ENCODE assay signal across 8 cellular contexts in the genomic region with DNA sequence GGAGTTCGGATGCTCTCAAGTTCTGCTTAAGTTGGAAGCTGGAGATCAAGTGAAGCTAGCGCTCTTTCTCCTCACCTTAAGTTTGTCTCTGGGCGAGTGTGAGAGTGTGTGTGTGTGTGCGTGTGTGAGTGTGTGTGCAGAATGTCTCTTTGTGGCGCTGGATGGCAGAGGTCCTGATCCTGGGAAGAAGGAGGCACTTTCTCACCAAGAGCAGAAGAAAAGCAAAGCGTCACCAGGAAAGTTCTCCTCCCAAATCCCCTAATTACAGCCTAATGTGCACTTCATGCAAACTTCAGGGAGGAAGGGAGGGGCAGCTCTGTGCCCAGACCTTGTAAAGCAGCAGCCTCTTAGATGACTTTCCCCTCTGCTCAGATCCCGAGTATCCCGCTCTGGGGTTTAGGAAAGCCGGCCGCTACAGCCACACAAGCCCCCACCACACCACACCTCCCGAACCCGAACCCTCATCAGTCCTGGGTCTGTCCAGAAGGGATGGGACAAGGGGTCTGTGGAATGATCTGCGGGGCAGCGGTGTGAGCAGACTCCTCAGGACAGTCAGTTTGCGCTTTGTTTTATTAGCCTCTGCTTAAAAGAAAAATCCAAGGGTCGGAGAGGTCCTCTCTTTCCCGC. TPM values are rescaled to one million over a fixed set of nuclear protein-coding genes. Genes with fewer than 3 reads are reported as not detected.
DNase-seq lines count a peak whose midpoint lies in the region; TF ChIP-seq lines count a peak whose summit lies in the region.

Gene HAPLN1, minus strand, starts transcription at position 51 of the 627 bp plus-strand sequence. CDS start 47,332 bp downstream, outside the sequence.

- peaks cover 4% of the 10 kb centered on the region for H3K27me3 Mint-ChIP-seq in Caco-2 (ENCODE audit: insufficient read depth, unreplicated experiment)

- H2BK12ac ChIP-seq in trophoblast cell (ENCODE audit: low read length), result peak within 1 kb of the TSS; percentile 55

- H4K91ac ChIP-seq in trophoblast cell (ENCODE audit: low read depth, low read length), result peak within 1 kb of the TSS; percentile 62

- H2BK120ac ChIP-seq in trophoblast cell (ENCODE audit: insufficient read depth, low read length, poor library complexity), result peak within 1 kb of the TSS; percentile 74

- BruUV-seq in Caco-2 (replicated peaks; lab: Mats Ljungman, UMichigan), result no TSS peak

- peaks cover 24% of the 10 kb centered on the region for H3K4me1 Mint-ChIP-seq in Caco-2 (ENCODE audit: low read depth, unreplicated experiment)

- H3K79me2 ChIP-seq in trophoblast cell (ENCODE audit: control insufficient read depth, insufficient read depth, low read length, poor library complexity), result peaks cover 4% of the 10 kb centered on the region

- no peaks in the 10 kb centered on the region for H3K36me3 ChIP-seq in Caco-2 (ENCODE audit: control insufficient read depth, insufficient read depth, low read length)
- no peaks in the 10 kb centered on the region for H3K36me3 ChIP-seq in SJSA1
- no peaks in the 10 kb centered on the region for H3K36me3 ChIP-seq in trophoblast cell (ENCODE audit: control insufficient read depth in 1 of 2, insufficient read depth in 2 of 2, low read length in 2 of 2)

- H4K8ac ChIP-seq in trophoblast cell (ENCODE audit: low read depth, low read length), result peak within 1 kb of the TSS; percentile 66

- peak within 1 kb of the TSS; percentile 38 for H2BK5ac ChIP-seq in trophoblast cell (ENCODE audit: low read depth, low read length, poor library complexity)

- TF ChIP-seq CTCF in Caco-2 (IDR thresholded peaks at IDR 0.05; ENCODE audit: insufficient read depth in 1 of 2, low read depth in 1 of 2, low read length in 1 of 2, severe bottlenecking in 1 of 2, unreplicated experiment in 1 of 2) (no peak), fibroblast of the aortic adventitia (IDR thresholded peaks at IDR 0.05; ENCODE audit: insufficient read depth, low read length) (no peak)

- H3K27ac Mint-ChIP-seq in Caco-2 (ENCODE audit: unreplicated experiment), result no peak within 1 kb of the TSS

- no peaks in the 10 kb centered on the region for H3K9me3 Mint-ChIP-seq in Caco-2 (ENCODE audit: unreplicated experiment)

- H3K23ac ChIP-seq in trophoblast cell (ENCODE audit: low read length), result no peak within 1 kb of the TSS

- no peak for DNase-seq in Caco-2
- DNase-seq in SJSA1 (ENCODE audit: low read depth in 1 of 2, low spot score in 2 of 2), result peak in 1 of 2 experiments; percentile 63
- no peak for DNase-seq in fibroblast of the aortic adventitia (ENCODE audit: low read depth)
- DNase-seq in trophoblast cell, result no peak
- DNase-seq in NCI-H187 (lab: John Stamatoyannopoulos, UW), result no peak
- no peak for DNase-seq in anterior cingulate cortex (lab: John Stamatoyannopoulos, UW)
- DNase-seq in H4 (ENCODE audit: low spot score), result no peak
- no peak for DNase-seq in NCI-H526 treated with DMSO at 0.1 percent for 48 hours (lab: John Stamatoyannopoulos, UW)

- H3K27me3 ChIP-seq in Caco-2 (replicated peaks; ENCODE audit: control insufficient read depth, insufficient read depth, low read length), result no peaks in the 10 kb centered on the region; the same call in none of the 2 replicates
- H3K27me3 ChIP-seq in SJSA1 (replicated peaks), result no peaks in the 10 kb centered on the region
- no peaks in the 10 kb centered on the region for H3K27me3 ChIP-seq in trophoblast cell (ENCODE audit: insufficient read depth, low read length)

- POLR2A ChIA-PET in Caco-2 (lab: Charles Lee), result no interaction called here

- H3K14ac ChIP-seq in trophoblast cell (ENCODE audit: low read length), result peak within 1 kb of the TSS; percentile 75

- H2AK5ac ChIP-seq in trophoblast cell (ENCODE audit: low read length), result no peak within 1 kb of the TSS

- H3K79me1 ChIP-seq in trophoblast cell (ENCODE audit: low read length), result peaks cover 18% of the 10 kb centered on the region

- H3K4ac ChIP-seq in trophoblast cell (ENCODE audit: low read depth, low read length), result peak within 1 kb of the TSS; percentile 0

- peak within 1 kb of the TSS; percentile 30 for H3K9ac ChIP-seq in trophoblast cell (ENCODE audit: low read length)

- peak within 1 kb of the TSS; percentile 76 for H3K27ac ChIP-seq in SJSA1
- H3K27ac ChIP-seq in trophoblast cell (ENCODE audit: low read depth, low read length), result peak within 1 kb of the TSS; percentile 62

- peak within 1 kb of the TSS; percentile 90 for H3K4me2 ChIP-seq in trophoblast cell (ENCODE audit: low read length)

- peak within 1 kb of the TSS; percentile 82 for H3K18ac ChIP-seq in trophoblast cell (ENCODE audit: low read length)

- no peaks in the 10 kb centered on the region for H3K36me3 Mint-ChIP-seq in Caco-2 (ENCODE audit: insufficient read depth, unreplicated experiment)

- no CpG with 5 or more reads among the region's 17 CpGs for WGBS in trophoblast cell (ENCODE audit: extremely low coverage, insufficient coverage, insufficient read length)

- H3K9me3 ChIP-seq in Caco-2 (no peaks in the 10 kb centered on the region), SJSA1 (replicated peaks) (no peaks in the 10 kb centered on the region), trophoblast cell (ENCODE audit: insufficient read depth, low read depth, low read length) (no peaks in the 10 kb centered on the region)

- H4K12ac ChIP-seq in trophoblast cell (ENCODE audit: low read depth, low read length), result peak within 1 kb of the TSS; percentile 21

- peak within 1 kb of the TSS; percentile 95 for H3K4me3 Mint-ChIP-seq in Caco-2 (ENCODE audit: unreplicated experiment)

- peaks cover 22% of the 10 kb centered on the region for H3K4me1 ChIP-seq in Caco-2
- H3K4me1 ChIP-seq in SJSA1 (replicated peaks), result peaks cover 23% of the 10 kb centered on the region
- peaks cover 8 to 16% of the 10 kb centered on the region in 2 experiments for H3K4me1 ChIP-seq in trophoblast cell (ENCODE audit: control insufficient read depth in 1 of 2, insufficient read depth in 2 of 2, low read length in 2 of 2)

- H3K4me3 ChIP-seq in Caco-2 (ENCODE audit: low read depth, low read length) (peak within 1 kb of the TSS; percentile 53; the same call in 1 of the 2 replicates), SJSA1 (peak within 1 kb of the TSS; percentile 54), fibroblast of the aortic adventitia (ENCODE audit: low read depth, low read length) (peak within 1 kb of the TSS; percentile 75), trophoblast cell (ENCODE audit: low read depth, low read length) (peak within 1 kb of the TSS; percentile 37)

- H2AFZ ChIP-seq in trophoblast cell (ENCODE audit: insufficient read depth, low read length, poor library complexity), result peak within 1 kb of the TSS; percentile 50

- intact Hi-C loops in Caco-2 (cut with micrococcal nuclease; ENCODE audit: unreplicated experiment), result loop anchor here (5.0 kb wide), 4 partner anchors 61 to 206 kb away; no protein-coding TSS in a partner anchor

- CTCF ChIA-PET in Caco-2 (lab: Charles Lee), result interaction anchor here (0.6 kb wide), 1 partner anchor 9 kb away, joined by 4 read pairs; no protein-coding TSS in a partner anchor

RNA-seq across cellular contexts. Expression of gene HAPLN1, which starts in this region (rescaled TPM):
- total RNA-seq in Caco-2 (2022) (2.4 and 4.9 TPM in 2 replicates), fibroblast of the aortic adventitia (ENCODE audit: low replicate concordance) (1.3 TPM in 1 of 2 replicates, not detected in the other)
- 1.2 and 3.3 TPM in 2 replicates for total RNA-seq in SJSA1 (2014; rRNA removed; shearing (Covaris generic))
- polyA plus RNA-seq in trophoblast cell (2013), result 38.6 TPM in 2 replicates
- 4.5 and 6.5 TPM in 2 replicates for total RNA-seq in H4 (2014; rRNA removed; shearing (Covaris generic))
